In genomic region chr11:118004543-118005223, GRCh38 we compare ENCODE assay signal across 22 cellular contexts. TPM values are rescaled to one million over a fixed set of nuclear protein-coding genes. Genes with fewer than 3 reads are reported as not detected.
DNase-seq lines count a peak whose midpoint lies in the region; ATAC-seq and TF ChIP-seq lines count a peak whose summit lies in the region.
"Had no signal": no experiment of that assay in that cellular context is flagged by ENCODE, and none has a peak within 500 bp of the region (broad histone marks: within the 10 kb centered on the region; RNA-seq: fewer than 3 reads in every experiment).

No MANE protein-coding gene starts in this region.

- peaks cover 9% of the 10 kb centered on the region for H3K9me3 Mint-ChIP-seq in stimulated activated naive CD8-positive, alpha-beta T cell treated with anti-CD3 and anti-CD28 coated beads, Interleukin-15, Interleukin-2, amounts not matched to agents 100 ng/mL and 50 ng/mL, for 24 hours
- H3K9me3 Mint-ChIP-seq in activated CD8-positive, alpha-beta memory T cell treated with anti-CD3 and anti-CD28 coated beads, Interleukin-2, amount 10 ng/mL, durations not matched to agents 7 days and 5 days (ENCODE audit: low read depth): peaks cover 6% of the 10 kb centered on the region
- H3K9me3 Mint-ChIP-seq: activated naive CD4-positive, alpha-beta T cell treated with anti-CD3 and anti-CD28 coated beads for 36 hours had no signal

- H3K27ac ChIP-seq in mucosa of rectum (ENCODE audit: low read depth in 2 of 2, low read length in 2 of 2): peak overlapping the region; percentile 43 to 88
- no peak overlapping the region for H3K27ac ChIP-seq in prostate gland
- no peak overlapping the region for H3K27ac ChIP-seq in smooth muscle cell (ENCODE audit: low read depth)
- H3K27ac ChIP-seq: neutrophil had no signal

- H3K4me3 Mint-ChIP-seq in stimulated activated naive CD8-positive, alpha-beta T cell treated with anti-CD3 and anti-CD28 coated beads, Interleukin-15, Interleukin-2, amounts not matched to agents 100 ng/mL and 50 ng/mL, for 24 hours: no peak overlapping the region
- H3K4me3 Mint-ChIP-seq in activated CD8-positive, alpha-beta memory T cell treated with anti-CD3 and anti-CD28 coated beads, Interleukin-2, amount 10 ng/mL, durations not matched to agents 7 days and 5 days: no peak overlapping the region
- H3K4me3 Mint-ChIP-seq: activated naive CD4-positive, alpha-beta T cell treated with anti-CD3 and anti-CD28 coated beads for 36 hours; brain had no signal

- H3K9me3 ChIP-seq in mucosa of rectum (ENCODE audit: control insufficient read depth in 2 of 2, low read length in 2 of 2) (peaks cover 2 to 4% of the 10 kb centered on the region in 2 donors), prostate gland (no peaks in the 10 kb centered on the region), smooth muscle cell (replicated peaks; ENCODE audit: low read depth) (no peaks in the 10 kb centered on the region)
- H3K9me3 ChIP-seq: neutrophil, upper lobe of left lung had no signal

- H3K36me3 ChIP-seq in mucosa of rectum (ENCODE audit: control insufficient read depth in 2 of 2, insufficient read depth in 2 of 2, low read length in 2 of 2) (no peaks in the 10 kb centered on the region), prostate gland (no peaks in the 10 kb centered on the region), smooth muscle cell (ENCODE audit: low read depth) (no peaks in the 10 kb centered on the region)
- H3K36me3 ChIP-seq: upper lobe of left lung had no signal

- CTCF ChIA-PET in activated CD8-positive, alpha-beta memory T cell treated with anti-CD3 and anti-CD28 coated beads, Interleukin-2, amount 10 ng/mL, durations not matched to agents 7 days and 5 days (lab: Charles Lee): interaction anchor here (2.0 to 39.2 kb wide), 4 partner anchors 11 to 56 kb away, joined by 6 to 459 read pairs (median 187); no protein-coding TSS in a partner anchor

- TF ChIP-seq CTCF in prostate gland (IDR thresholded peaks at IDR 0.05) (no peak), smooth muscle cell (IDR thresholded peaks at IDR 0.05; ENCODE audit: borderline replicate concordance, insufficient read depth, poor library complexity, severe bottlenecking) (no peak)

- DNase-seq in stimulated activated naive CD8-positive, alpha-beta T cell treated with anti-CD3 and anti-CD28 coated beads, Interleukin-15, Interleukin-2, amounts not matched to agents 100 U/mL and 50 U/mL, for 24 hours: no peak
- DNase-seq in activated CD8-positive, alpha-beta memory T cell treated with anti-CD3 and anti-CD28 coated beads, Interleukin-2, amount 10 ng/mL, durations not matched to agents 7 days and 5 days: no peak
- DNase-seq in prostate gland (ENCODE audit: low spot score): no peak
- no peak for DNase-seq in left colon
- DNase-seq in smooth muscle cell (lab: John Stamatoyannopoulos, UW; ENCODE audit: unreplicated experiment): no peak
- DNase-seq: activated naive CD4-positive, alpha-beta T cell treated with anti-CD3 and anti-CD28 coated beads for 36 hours; Calu3; hippocampal formation; MM.1S; NCI-H1694; NCI-H226; RPMI8226; stimulated activated naive CD4-positive, alpha-beta T cell; upper lobe of left lung had no signal

- H3K9ac ChIP-seq in mucosa of rectum (ENCODE audit: low read depth in 1 of 2, low read length in 2 of 2): no peak overlapping the region
- no peak overlapping the region for H3K9ac ChIP-seq in smooth muscle cell (ENCODE audit: low read depth)

- H3K27ac Mint-ChIP-seq in stimulated activated naive CD8-positive, alpha-beta T cell treated with anti-CD3 and anti-CD28 coated beads, Interleukin-15, Interleukin-2, amounts not matched to agents 100 ng/mL and 50 ng/mL, for 24 hours: peak overlapping the region; percentile 98
- peak overlapping the region; percentile 98 for H3K27ac Mint-ChIP-seq in activated CD8-positive, alpha-beta memory T cell treated with anti-CD3 and anti-CD28 coated beads, Interleukin-2, amount 10 ng/mL, durations not matched to agents 7 days and 5 days
- H3K27ac Mint-ChIP-seq: activated naive CD4-positive, alpha-beta T cell treated with anti-CD3 and anti-CD28 coated beads for 36 hours; brain had no signal

- H3K4me3 ChIP-seq in mucosa of rectum (ENCODE audit: low read length in 2 of 2) (no peak overlapping the region), prostate gland (no peak overlapping the region), smooth muscle cell (no peak overlapping the region)
- H3K4me3 ChIP-seq: coronary artery, upper lobe of left lung had no signal

- no peak overlapping the region for H2AFZ ChIP-seq in smooth muscle cell (ENCODE audit: low read depth)

- H3K36me3 Mint-ChIP-seq in stimulated activated naive CD8-positive, alpha-beta T cell treated with anti-CD3 and anti-CD28 coated beads, Interleukin-15, Interleukin-2, amounts not matched to agents 100 ng/mL and 50 ng/mL, for 24 hours (ENCODE audit: low read depth): peaks cover 19% of the 10 kb centered on the region
- peaks cover 38% of the 10 kb centered on the region for H3K36me3 Mint-ChIP-seq in activated CD8-positive, alpha-beta memory T cell treated with anti-CD3 and anti-CD28 coated beads, Interleukin-2, amount 10 ng/mL, durations not matched to agents 7 days and 5 days
- H3K36me3 Mint-ChIP-seq: brain had no signal

- peaks cover 100% of the 10 kb centered on the region for H3K4me1 Mint-ChIP-seq in stimulated activated naive CD8-positive, alpha-beta T cell treated with anti-CD3 and anti-CD28 coated beads, Interleukin-15, Interleukin-2, amounts not matched to agents 100 ng/mL and 50 ng/mL, for 24 hours (ENCODE audit: low read depth)
- peaks cover 100% of the 10 kb centered on the region for H3K4me1 Mint-ChIP-seq in activated CD8-positive, alpha-beta memory T cell treated with anti-CD3 and anti-CD28 coated beads, Interleukin-2, amount 10 ng/mL, durations not matched to agents 7 days and 5 days

- H3K27me3 ChIP-seq in mucosa of rectum (ENCODE audit: control insufficient read depth in 2 of 2, insufficient read depth in 2 of 2, low read length in 2 of 2) (no peaks in the 10 kb centered on the region), prostate gland (replicated peaks; ENCODE audit: insufficient read depth) (no peaks in the 10 kb centered on the region), smooth muscle cell (ENCODE audit: low read depth) (peaks cover 9% of the 10 kb centered on the region)
- H3K27me3 ChIP-seq: neutrophil, upper lobe of left lung had no signal

- H4K20me1 ChIP-seq in smooth muscle cell (ENCODE audit: low read depth): no peaks in the 10 kb centered on the region

- no peak for TF ChIP-seq POLR2A in prostate gland (IDR thresholded peaks at IDR 0.05)

- no peak overlapping the region for H3K4me2 ChIP-seq in smooth muscle cell

- WGBS in prostate gland: 96% methylated on average over 7 of the region's 7 CpGs
- 95% methylated on average over 7 of the region's 7 CpGs for WGBS in smooth muscle cell (ENCODE audit: low lambda C conversion rate)

- no peaks in the 10 kb centered on the region for H3K27me3 Mint-ChIP-seq in stimulated activated naive CD8-positive, alpha-beta T cell treated with anti-CD3 and anti-CD28 coated beads, Interleukin-15, Interleukin-2, amounts not matched to agents 100 ng/mL and 50 ng/mL, for 24 hours
- H3K27me3 Mint-ChIP-seq in activated CD8-positive, alpha-beta memory T cell treated with anti-CD3 and anti-CD28 coated beads, Interleukin-2, amount 10 ng/mL, durations not matched to agents 7 days and 5 days: no peaks in the 10 kb centered on the region

- H3K4me1 ChIP-seq in mucosa of rectum (ENCODE audit: control insufficient read depth in 2 of 2, insufficient read depth in 2 of 2, low read length in 2 of 2) (peaks cover 17 to 41% of the 10 kb centered on the region in 2 donors), prostate gland (replicated peaks) (no peaks in the 10 kb centered on the region), smooth muscle cell (ENCODE audit: low read depth) (peaks cover 13% of the 10 kb centered on the region)

- H3F3A ChIP-seq in smooth muscle cell (ENCODE audit: low read depth): peaks cover 8% of the 10 kb centered on the region

- intact Hi-C loops in prostate gland (cut with DNase I) (no loop called here), left colon (cut with DNase I, micrococcal nuclease) (no loop called here)

- ATAC-seq in stimulated activated naive CD8-positive, alpha-beta T cell treated with anti-CD3 and anti-CD28 coated beads, Interleukin-15, Interleukin-2, amounts not matched to agents 100 U/mL and 50 U/mL, for 24 hours: no peak
- ATAC-seq in activated CD8-positive, alpha-beta memory T cell treated with anti-CD3 and anti-CD28 coated beads, Interleukin-2, amount 10 ng/mL, durations not matched to agents 7 days and 5 days: no peak
- no peak for ATAC-seq in HG02610 (IDR thresholded peaks at IDR 0.05; ENCODE audit: unreplicated experiment)
- no peak for ATAC-seq in left colon

- no peaks in the 10 kb centered on the region for H3K79me2 ChIP-seq in smooth muscle cell (ENCODE audit: low read depth)

RNA-seq across cellular contexts. Expression of gene IL10RA, which starts 18.5 kb away (rescaled TPM):
- total RNA-seq in activated CD8-positive, alpha-beta memory T cell treated with anti-CD3 and anti-CD28 coated beads, Interleukin-2, amount 10 ng/mL, durations not matched to agents 7 days and 5 days: 100 to 1,000 TPM; 247 to 260 TPM
- total RNA-seq in prostate gland: 10 to 100 TPM in 1 of 2 donors, 1 to 10 TPM in 1; 4.5 to 10.7 TPM
- 10 to 100 TPM in 1 of 2 donors, 1 to 10 TPM in 1; 4.4 to 19.0 TPM for total RNA-seq in left colon
- total RNA-seq in smooth muscle cell: 0.09 and 0.18 TPM in 2 replicates
- 0.07 and 0.27 TPM in 2 replicates for polyA plus RNA-seq in smooth muscle cell
- total RNA-seq: endothelial cell of umbilical vein, fibroblast of villous mesenchyme had no signal

Comparison
In these comparisons a context has a peak if more than half of its experiments do, and no peak if none do; other contexts are left out.
1. H3K27ac ChIP-seq: peak in mucosa of rectum (2 of 2); none in prostate gland (0 of 2) and smooth muscle cell (single experiment).
2. RNA of gene IL10RA, which starts 18.5 kb away (total RNA-seq): 247 to 260 TPM in activated CD8-positive, alpha-beta memory T cell treated with anti-CD3 and anti-CD28 coated beads, Interleukin-2, amount 10 ng/mL, durations not matched to agents 7 days and 5 days; 4.4 to 19.0 TPM in left colon, 4.5 to 10.7 TPM in prostate gland and 0.09 to 0.18 TPM in smooth muscle cell; every median in the first group is over 10 times any median in the second.